Comparison of ENCODE assay signal across 8 cellular contexts in the genomic region with DNA sequence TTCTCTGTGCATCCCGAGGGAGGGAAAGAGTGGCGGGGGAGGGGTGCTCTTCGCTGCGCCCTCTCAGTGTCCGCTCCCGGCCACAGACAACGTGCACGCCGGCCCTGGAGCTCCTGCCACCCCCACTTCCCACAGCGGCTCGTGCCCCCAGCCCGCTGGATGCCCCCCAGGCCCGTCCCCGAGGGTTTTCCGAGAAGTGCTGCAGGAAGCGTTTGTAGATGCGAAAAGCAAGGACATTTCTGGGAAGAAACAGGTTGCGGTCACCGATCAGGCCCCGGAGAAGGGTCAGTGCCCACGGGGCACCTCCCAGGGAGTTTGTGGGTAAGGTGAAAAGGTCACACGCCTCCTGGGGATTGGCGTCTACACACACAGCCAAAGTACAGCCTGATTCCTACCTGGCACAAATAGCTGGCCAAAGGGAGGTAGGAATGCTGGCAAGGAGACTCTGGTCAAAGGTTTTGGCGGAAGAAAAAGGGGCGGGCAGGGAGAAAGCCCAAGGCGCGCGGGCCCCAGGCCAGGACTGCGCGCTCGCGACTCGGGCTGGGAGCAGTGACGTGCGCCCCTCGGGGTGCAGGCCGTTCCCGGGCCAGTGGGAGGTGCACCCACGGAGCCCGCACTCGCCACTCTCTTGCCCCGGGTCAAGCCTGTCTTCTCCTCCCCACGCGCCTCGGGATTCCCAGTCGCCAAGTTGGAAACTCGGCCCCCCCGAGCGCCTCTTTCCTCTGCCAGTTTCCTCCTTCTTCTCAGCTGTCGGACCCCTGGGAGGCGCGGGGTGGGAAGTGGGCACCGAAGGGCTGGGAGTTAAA. TPM values are rescaled to one million over a fixed set of nuclear protein-coding genes. Genes with fewer than 3 reads are reported as not detected.
DNase-seq lines count a peak whose midpoint lies in the region; ATAC-seq and TF ChIP-seq lines count a peak whose summit lies in the region.

No MANE protein-coding gene starts in this region.

- intact Hi-C loops in left cardiac atrium (cut with DNase I) = loop anchor here (5.0 to 10.0 kb wide), 2 partner anchors 381 to 469 kb away; no protein-coding TSS in a partner anchor
- intact Hi-C loops in prostate gland (cut with DNase I) = loop anchor here (10.0 kb wide), 3 partner anchors 159 to 769 kb away; no protein-coding TSS in a partner anchor

- H3K4me3 ChIP-seq in BE2C (ENCODE audit: low read depth, low read length) (peak overlapping the region; percentile 90), adipocyte (ENCODE audit: low read length) (peak overlapping the region; percentile 94), prostate gland (peak overlapping the region; percentile 60 to 62)

- TF ChIP-seq POLR2A in prostate gland (IDR thresholded peaks at IDR 0.05) = no peak

- H3K9me3 ChIP-seq in BE2C (no peaks in the 10 kb centered on the region), adipocyte (ENCODE audit: control insufficient read depth, low read length) (no peaks in the 10 kb centered on the region), prostate gland (no peaks in the 10 kb centered on the region)

- ATAC-seq in left cardiac atrium = peak; percentile 56 to 69
- no peak for ATAC-seq in GM19324 (IDR thresholded peaks at IDR 0.05; ENCODE audit: low FRiP score, unreplicated experiment)

- DNase-seq in BE2C (peak; percentile 50), HT-29 (ENCODE audit: low spot score) (peak; percentile 79), adipocyte (ENCODE audit: low read depth) (peak; percentile 84), left cardiac atrium (peak; percentile 71), prostate gland (ENCODE audit: low spot score) (peak; percentile 31), NCI-H2196 (lab: John Stamatoyannopoulos, UW; ENCODE audit: unreplicated experiment) (no peak), OCI-M2 (lab: John Stamatoyannopoulos, UW; ENCODE audit: unreplicated experiment) (no peak)

- H3K9ac ChIP-seq in adipocyte (ENCODE audit: low read length) = peak overlapping the region; percentile 96

- no peaks in the 10 kb centered on the region for H3K27me3 ChIP-seq in BE2C
- H3K27me3 ChIP-seq in adipocyte (replicated peaks; ENCODE audit: control insufficient read depth, insufficient read depth, low read length) = no peaks in the 10 kb centered on the region
- H3K27me3 ChIP-seq in prostate gland (replicated peaks; ENCODE audit: insufficient read depth) = no peaks in the 10 kb centered on the region

- H3K27ac ChIP-seq in prostate gland = peak overlapping the region; percentile 77 to 82

- WGBS in prostate gland = under 1% methylated on average over 53 of the region's 53 CpGs

- no peak for TF ChIP-seq CTCF in BE2C (IDR thresholded peaks at IDR 0.05; ENCODE audit: low read depth, low read length)
- no peak for TF ChIP-seq CTCF in prostate gland (IDR thresholded peaks at IDR 0.05)

- H3K4me1 ChIP-seq in BE2C = no peaks in the 10 kb centered on the region
- peaks cover 43% of the 10 kb centered on the region for H3K4me1 ChIP-seq in adipocyte (ENCODE audit: control insufficient read depth, insufficient read depth, low read length)
- no peaks in the 10 kb centered on the region for H3K4me1 ChIP-seq in prostate gland (replicated peaks)

- no peaks in the 10 kb centered on the region for H3K36me3 ChIP-seq in BE2C
- H3K36me3 ChIP-seq in adipocyte (ENCODE audit: control insufficient read depth, insufficient read depth, low read length, severe bottlenecking) = no peaks in the 10 kb centered on the region
- H3K36me3 ChIP-seq in prostate gland = no peaks in the 10 kb centered on the region

RNA-seq across cellular contexts. Expression of a gene that starts 1.5 kb away (rescaled TPM):
- polyA plus RNA-seq in BE2C (2012; ENCODE audit: insufficient read depth, insufficient read length, low read depth) = 56.6 TPM
- total RNA-seq in HT-29 (2014; rRNA removed; shearing (Covaris generic)) = 9.1 and 15.7 TPM in 2 replicates
- total RNA-seq in left cardiac atrium (100 to 1,000 TPM; 110 to 121 TPM), prostate gland (10 to 100 TPM; 23.0 to 37.1 TPM)

Comparison
In these comparisons a context has a peak if more than half of its experiments do, and no peak if none do; other contexts are left out.
1. DNase-seq: peak in BE2C (single experiment), HT-29 (single experiment), adipocyte (single experiment), left cardiac atrium (single experiment) and prostate gland (single experiment); none in NCI-H2196 (single experiment) and OCI-M2 (single experiment).
2. Peak in every context shown above with its lines, with median percentiles within 50 percentile points of each other: H3K4me3 ChIP-seq.